9 cellular contexts compared by ENCODE assay signal in the genomic region with DNA sequence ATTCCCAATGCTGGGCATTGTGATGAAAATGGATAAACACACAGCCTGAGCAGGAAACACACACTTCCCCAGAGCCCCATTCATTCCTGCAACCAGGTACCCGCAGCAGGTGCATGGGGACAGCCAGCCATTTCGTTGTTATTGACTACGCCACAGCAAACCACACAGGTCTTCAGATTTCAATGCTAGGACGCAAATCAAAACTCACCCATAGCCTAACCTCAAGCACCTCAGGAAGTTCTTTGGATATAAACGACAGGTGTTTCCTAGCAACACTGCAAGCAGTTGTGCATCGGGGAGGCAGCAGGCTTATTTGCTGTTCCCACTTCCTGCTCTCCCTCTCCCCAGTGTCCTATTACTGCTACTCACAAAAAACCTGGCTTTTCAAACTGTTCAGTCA.
DNase-seq lines count a peak whose midpoint lies in the region; ATAC-seq and TF ChIP-seq lines count a peak whose summit lies in the region.
"Had no signal": no experiment of that assay in that cellular context is flagged by ENCODE, and none has a peak within 500 bp of the region (broad histone marks: within the 10 kb centered on the region; RNA-seq: fewer than 3 reads in every experiment).

No MANE protein-coding gene starts in this region.

- intact Hi-C loops in CD8-positive, alpha-beta T cell (cut with DNase I, micrococcal nuclease), result loop anchor here in 1 of 2 experiments (5.0 to 10.0 kb wide), 2 partner anchors 55 to 448 kb away; a partner anchor contains a TSS
- intact Hi-C loops in transverse colon (cut with DNase I; ENCODE audit: low total_unique reads) (loop anchor here (10.0 kb wide), 1 partner anchor 318 kb away; no protein-coding TSS in a partner anchor), Right ventricle myocardium inferior (cut with DNase I) (no loop called here)

- H3K27ac Mint-ChIP-seq in CD8-positive, alpha-beta T cell, result peak overlapping the region; percentile 88

- H3K27me3 ChIP-seq in CD8-positive, alpha-beta T cell (ENCODE audit: insufficient read depth, low read length), result no peaks in the 10 kb centered on the region
- H3K27me3 ChIP-seq in transverse colon, result no peaks in the 10 kb centered on the region

- POLR2A ChIA-PET in CD8-positive, alpha-beta T cell (lab: Charles Lee), result interaction anchor here (1.0 to 1.3 kb wide), 2 partner anchors 10 to 22 kb away, joined by 3 read pairs; no protein-coding TSS in a partner anchor
- POLR2A ChIA-PET in HEK293 (lab: Yijun Ruan, JAX), result no interaction called here

- H3K4me3 Mint-ChIP-seq in CD8-positive, alpha-beta T cell, result peak overlapping the region; percentile 54

- peaks cover 37% of the 10 kb centered on the region for H3K4me1 Mint-ChIP-seq in CD8-positive, alpha-beta T cell (ENCODE audit: low read depth)

- peaks cover 30% of the 10 kb centered on the region for H3K36me3 Mint-ChIP-seq in CD8-positive, alpha-beta T cell

- no peak overlapping the region for H3K4me3 ChIP-seq in CD8-positive, alpha-beta T cell (ENCODE audit: low read depth, low read length)
- H3K4me3 ChIP-seq in HEK293 (ENCODE audit: low read depth, low read length) (no peak overlapping the region), transverse colon (no peak overlapping the region)

- no peaks in the 10 kb centered on the region for H3K27me3 Mint-ChIP-seq in CD8-positive, alpha-beta T cell (ENCODE audit: low read depth)

- no peaks in the 10 kb centered on the region for H3K9me3 ChIP-seq in CD8-positive, alpha-beta T cell (ENCODE audit: low read length)
- H3K9me3 ChIP-seq in HEK293 (ENCODE audit: control insufficient read depth, insufficient read depth, low read depth, low read length) (no peaks in the 10 kb centered on the region; the same call in 1 of the 2 replicates), transverse colon (no peaks in the 10 kb centered on the region)

- H3K27ac ChIP-seq in CD8-positive, alpha-beta T cell (ENCODE audit: low read depth, low read length), result peak overlapping the region; percentile 46
- H3K27ac ChIP-seq in HEK293 (ENCODE audit: extremely low read depth, low read depth, low read length) (no peak overlapping the region), transverse colon (no peak overlapping the region)

- TF ChIP-seq CTCF in CD8-positive, alpha-beta T cell (IDR thresholded peaks at IDR 0.05), result no peak
- TF ChIP-seq CTCF in HEK293 (tag by site-specific recombination; IDR thresholded peaks at IDR 0.05) (no peak), transverse colon (IDR thresholded peaks at IDR 0.05) (no peak)

- peaks cover 10% of the 10 kb centered on the region for H3K9me3 Mint-ChIP-seq in CD8-positive, alpha-beta T cell

- peaks cover 24% of the 10 kb centered on the region for H3K4me1 ChIP-seq in CD8-positive, alpha-beta T cell (ENCODE audit: insufficient read depth, low read length)
- H3K4me1 ChIP-seq in HEK293 (ENCODE audit: control insufficient read depth, insufficient read depth, low read length) (no peaks in the 10 kb centered on the region), transverse colon (no peaks in the 10 kb centered on the region)

- peak in 5 of 7 experiments; percentile 14 to 72 (median 36) for DNase-seq in CD8-positive, alpha-beta T cell
- peak; percentile 74 for DNase-seq in NCI-H510A treated with DMSO at 0.1 percent for 48 hours (lab: John Stamatoyannopoulos, UW)
- DNase-seq in central memory CD4-positive, alpha-beta T cell, result peak; percentile 87
- DNase-seq in HUDEP-2 (lab: John Stamatoyannopoulos, UW; ENCODE audit: unreplicated experiment in 76 of 76), result no peak
- no peak for DNase-seq in transverse colon
- DNase-seq in Right ventricle myocardium inferior (ENCODE audit: missing footprints), result no peak

- in situ Hi-C loops in transverse colon (cut with MboI; ENCODE audit: low pct_ligation_motif_present in 1 of 4, low pct_unique_long_range_greater_than_20kb in 1 of 4, low sequenced_read_pairs in 3 of 4), result loop anchor here in 2 of 4 donors (10.0 to 25.0 kb wide), 2 partner anchors 318 to 605 kb away; no protein-coding TSS in a partner anchor

- WGBS in transverse colon (ENCODE audit: low coverage in 1 of 2), 2 donors, result 0 to 41% methylated on average over 1 to 6 of the region's 6 CpGs

- H3K36me3 ChIP-seq in CD8-positive, alpha-beta T cell (ENCODE audit: insufficient read depth, low read length), result peaks cover 5% of the 10 kb centered on the region
- H3K36me3 ChIP-seq in HEK293 (ENCODE audit: control insufficient read depth in 2 of 2, insufficient read depth in 1 of 2, low read length in 2 of 2) (no peaks in the 10 kb centered on the region), transverse colon (peaks cover 0 to 10% (median 0%) of the 10 kb centered on the region in 4 donors)

- CTCF ChIA-PET in CD8-positive, alpha-beta T cell (lab: Charles Lee), result interaction anchor here (1.0 kb wide), 1 partner anchor 30 kb away, joined by 3 read pairs; no protein-coding TSS in a partner anchor
- CTCF ChIA-PET in HEK293 (lab: Yijun Ruan, JAX), result no interaction called here

- TF ChIP-seq EP300 in transverse colon (IDR thresholded peaks at IDR 0.05; ENCODE audit: low read depth), result no peak

- peak; percentile 88 for ATAC-seq in CD8-positive, alpha-beta T cell
- no peak for ATAC-seq in GM18505 (IDR thresholded peaks at IDR 0.05; ENCODE audit: unreplicated experiment)
- no peak for ATAC-seq in Right ventricle myocardium inferior
- ATAC-seq: sciatic nerve had no signal

- TF ChIP-seq POLR2A in transverse colon (IDR thresholded peaks at IDR 0.05), result no peak
- no peak for TF ChIP-seq POLR2A in GM18505 (IDR thresholded peaks at IDR 0.05; ENCODE audit: borderline replicate concordance, extremely low read depth, insufficient read depth, insufficient read length)

TF ChIP-seq in HEK293, 187 proteins besides CTCF, POLR2A, EP300 and RAD21:
- TF ChIP-seq, protein P1, sequence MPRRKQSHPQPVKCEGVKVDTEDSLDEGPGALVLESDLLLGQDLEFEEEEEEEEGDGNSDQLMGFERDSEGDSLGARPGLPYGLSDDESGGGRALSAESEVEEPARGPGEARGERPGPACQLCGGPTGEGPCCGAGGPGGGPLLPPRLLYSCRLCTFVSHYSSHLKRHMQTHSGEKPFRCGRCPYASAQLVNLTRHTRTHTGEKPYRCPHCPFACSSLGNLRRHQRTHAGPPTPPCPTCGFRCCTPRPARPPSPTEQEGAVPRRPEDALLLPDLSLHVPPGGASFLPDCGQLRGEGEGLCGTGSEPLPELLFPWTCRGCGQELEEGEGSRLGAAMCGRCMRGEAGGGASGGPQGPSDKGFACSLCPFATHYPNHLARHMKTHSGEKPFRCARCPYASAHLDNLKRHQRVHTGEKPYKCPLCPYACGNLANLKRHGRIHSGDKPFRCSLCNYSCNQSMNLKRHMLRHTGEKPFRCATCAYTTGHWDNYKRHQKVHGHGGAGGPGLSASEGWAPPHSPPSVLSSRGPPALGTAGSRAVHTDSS (tag by site-specific recombination; IDR thresholded peaks at IDR 0.05), result no peak
- peak; percentile 35 for TF ChIP-seq SETDB1 (IDR thresholded peaks at IDR 0.05; ENCODE audit: insufficient read length, low read length)
TF ChIP-seq in HEK293: peak in this region for 1.

Comparison
In these comparisons a context has a peak if more than half of its experiments do, and no peak if none do; other contexts are left out.
1. DNase-seq: peak in CD8-positive, alpha-beta T cell (5 of 7), NCI-H510A treated with DMSO at 0.1 percent for 48 hours (single experiment) and central memory CD4-positive, alpha-beta T cell (single experiment); none in HUDEP-2 (0 of 76), transverse colon (single experiment) and Right ventricle myocardium inferior (single experiment).